15 cellular contexts compared by ENCODE assay signal in genomic region chr12:47205532-47206449, GRCh38.
DNase-seq lines count a peak whose midpoint lies in the region; ATAC-seq and TF ChIP-seq lines count a peak whose summit lies in the region.
"Had no signal": no experiment of that assay in that cellular context is flagged by ENCODE, and none has a peak within 500 bp of the region (broad histone marks: within the 10 kb centered on the region; RNA-seq: fewer than 3 reads in every experiment).

No MANE protein-coding gene starts in this region.

- no peak for TF ChIP-seq CTCF in dorsolateral prefrontal cortex (IDR thresholded peaks at IDR 0.05 in 54 of 56, conservative IDR thresholded peaks at IDR 0.05 in 2 of 56; ENCODE audit: low read depth in 1 of 56, partially characterized antibody in 56 of 56)
- no peak for TF ChIP-seq CTCF in upper lobe of left lung (IDR thresholded peaks at IDR 0.05)

- TF ChIP-seq POLR2A in upper lobe of left lung (IDR thresholded peaks at IDR 0.05): no peak

- peaks cover 82% of the 10 kb centered on the region for H3K4me1 ChIP-seq in CD4-positive, alpha-beta memory T cell (ENCODE audit: insufficient read depth, low read length)
- H3K4me1 ChIP-seq in naive thymus-derived CD4-positive, alpha-beta T cell (ENCODE audit: control insufficient read depth in 2 of 2, insufficient read depth in 2 of 2, low read length in 2 of 2): peaks cover 67 to 80% of the 10 kb centered on the region in 2 donors
- H3K4me1 ChIP-seq in upper lobe of left lung: peaks cover 9 to 23% (median 18%) of the 10 kb centered on the region in 4 donors

- POLR2A ChIA-PET in CD4-positive, alpha-beta memory T cell (lab: Charles Lee; ENCODE audit: partially characterized antibody): interaction anchor here (2.5 to 17.3 kb wide), 7 partner anchors 13 to 192 kb away, joined by 16 to 354 read pairs (median 29); partner anchors contain the start of genes AMIGO2 and PCED1B
- POLR2A ChIA-PET in naive thymus-derived CD4-positive, alpha-beta T cell (lab: Charles Lee): interaction anchor here (0.7 to 4.0 kb wide), 8 partner anchors 8 to 125 kb away, joined by 3 to 36 read pairs (median 14); partner anchors contain the start of genes AMIGO2 and PCED1B

- H3K9me3 ChIP-seq in CD4-positive, alpha-beta memory T cell (ENCODE audit: control insufficient read depth in 1 of 2, low read length in 2 of 2): no peaks in the 10 kb centered on the region
- no peaks in the 10 kb centered on the region for H3K9me3 ChIP-seq in naive thymus-derived CD4-positive, alpha-beta T cell (ENCODE audit: control insufficient read depth in 2 of 3, low read length in 3 of 3)
- H3K9me3 ChIP-seq in upper lobe of left lung: no peaks in the 10 kb centered on the region

- H3K27me3 Mint-ChIP-seq in CD4-positive, alpha-beta memory T cell: no peaks in the 10 kb centered on the region
- H3K27me3 Mint-ChIP-seq in IgD-negative memory B cell: no peaks in the 10 kb centered on the region
- H3K27me3 Mint-ChIP-seq in activated T-helper 17 cell treated with anti-CD3 and anti-CD28 coated beads, Interleukin-2, amount 50 U/mL, for 72 hours: no peaks in the 10 kb centered on the region
- H3K27me3 Mint-ChIP-seq in naive thymus-derived CD4-positive, alpha-beta T cell: no peaks in the 10 kb centered on the region

- H3K27ac Mint-ChIP-seq in CD4-positive, alpha-beta memory T cell: peak overlapping the region; percentile 87 to 96 (median 94)
- H3K27ac Mint-ChIP-seq in IgD-negative memory B cell: peak overlapping the region; percentile 91 to 95 (median 93)
- H3K27ac Mint-ChIP-seq in activated T-helper 17 cell treated with anti-CD3 and anti-CD28 coated beads, Interleukin-2, amount 50 U/mL, for 72 hours: peak overlapping the region; percentile 96
- peak overlapping the region; percentile 41 to 98 (median 93) for H3K27ac Mint-ChIP-seq in naive thymus-derived CD4-positive, alpha-beta T cell

- H3K36me3 Mint-ChIP-seq in CD4-positive, alpha-beta memory T cell: peaks cover 73 to 80% of the 10 kb centered on the region in 2 donors
- H3K36me3 Mint-ChIP-seq in IgD-negative memory B cell: peaks cover 2% of the 10 kb centered on the region
- peaks cover 77% of the 10 kb centered on the region for H3K36me3 Mint-ChIP-seq in activated T-helper 17 cell treated with anti-CD3 and anti-CD28 coated beads, Interleukin-2, amount 50 U/mL, for 72 hours (ENCODE audit: low read depth)
- H3K36me3 Mint-ChIP-seq in naive thymus-derived CD4-positive, alpha-beta T cell: peaks cover 16 to 63% (median 60%) of the 10 kb centered on the region in 5 donors

- peaks cover 0 to 3% (median 0%) of the 10 kb centered on the region in 8 donors for H3K9me3 Mint-ChIP-seq in CD4-positive, alpha-beta memory T cell
- no peaks in the 10 kb centered on the region for H3K9me3 Mint-ChIP-seq in IgD-negative memory B cell
- no peaks in the 10 kb centered on the region for H3K9me3 Mint-ChIP-seq in activated T-helper 17 cell treated with anti-CD3 and anti-CD28 coated beads, Interleukin-2, amount 50 U/mL, for 72 hours
- no peaks in the 10 kb centered on the region for H3K9me3 Mint-ChIP-seq in naive thymus-derived CD4-positive, alpha-beta T cell

- no peak for TF ChIP-seq EP300 in upper lobe of left lung (IDR thresholded peaks at IDR 0.05)

- intact Hi-C loops in CD4-positive, alpha-beta memory T cell (cut with micrococcal nuclease): loop anchor here (2.0 kb wide), 1 partner anchor 13 kb away; no protein-coding TSS in a partner anchor
- intact Hi-C loops in naive thymus-derived CD4-positive, alpha-beta T cell (cut with micrococcal nuclease): loop anchor here (2.0 kb wide), 2 partner anchors 13 to 15 kb away; no protein-coding TSS in a partner anchor
- intact Hi-C loops in dorsolateral prefrontal cortex (cut with DNase I): no loop called here

- peak overlapping the region; percentile 68 to 97 (median 82) for H3K4me3 Mint-ChIP-seq in CD4-positive, alpha-beta memory T cell
- peak overlapping the region; percentile 54 to 89 (median 86) for H3K4me3 Mint-ChIP-seq in IgD-negative memory B cell
- H3K4me3 Mint-ChIP-seq in activated T-helper 17 cell treated with anti-CD3 and anti-CD28 coated beads, Interleukin-2, amount 50 U/mL, for 72 hours: peak overlapping the region; percentile 88
- peak overlapping the region; percentile 60 to 99 (median 84) for H3K4me3 Mint-ChIP-seq in naive thymus-derived CD4-positive, alpha-beta T cell

- H3K27ac ChIP-seq in CD4-positive, alpha-beta memory T cell (ENCODE audit: low read depth, low read length): peak overlapping the region; percentile 60
- peak overlapping the region; percentile 76 for H3K27ac ChIP-seq in naive thymus-derived CD4-positive, alpha-beta T cell (ENCODE audit: low read depth, low read length)
- no peak overlapping the region for H3K27ac ChIP-seq in dorsolateral prefrontal cortex
- H3K27ac ChIP-seq in upper lobe of left lung: peak overlapping the region in 1 of 4 donors; percentile 61

- H3K27me3 ChIP-seq in CD4-positive, alpha-beta memory T cell (ENCODE audit: insufficient read depth, low read length): no peaks in the 10 kb centered on the region
- no peaks in the 10 kb centered on the region for H3K27me3 ChIP-seq in naive thymus-derived CD4-positive, alpha-beta T cell (ENCODE audit: control insufficient read depth in 2 of 2, insufficient read depth in 2 of 2, low read length in 2 of 2)
- no peaks in the 10 kb centered on the region for H3K27me3 ChIP-seq in dorsolateral prefrontal cortex
- no peaks in the 10 kb centered on the region for H3K27me3 ChIP-seq in upper lobe of left lung

- peaks cover 56% of the 10 kb centered on the region for H3K36me3 ChIP-seq in CD4-positive, alpha-beta memory T cell (ENCODE audit: insufficient read depth, low read length)
- peaks cover 26 to 42% (median 39%) of the 10 kb centered on the region in 3 experiments for H3K36me3 ChIP-seq in naive thymus-derived CD4-positive, alpha-beta T cell (ENCODE audit: control insufficient read depth in 2 of 3, insufficient read depth in 3 of 3, low read length in 3 of 3)
- H3K36me3 ChIP-seq in upper lobe of left lung: no peaks in the 10 kb centered on the region

- peak in 1 of 5 donors; percentile 58 for DNase-seq in CD4-positive, alpha-beta memory T cell
- DNase-seq in naive thymus-derived CD4-positive, alpha-beta T cell: peak in 1 of 9 donors; percentile 30
- DNase-seq in dorsolateral prefrontal cortex (no peak), upper lobe of left lung (no peak)
- DNase-seq: hypothalamus; KG1; NCI-H146; NCI-H446 treated with DMSO at 0.1 percent for 48 hours; stimulated activated CD4-positive, alpha-beta T cell treated with anti-CD3 and anti-CD28 coated beads, Interleukin-4, amount 100 ng/mL, for 1 hour; T-helper 9 cell had no signal

- peak; percentile 13 for ATAC-seq in activated T-helper 17 cell treated with anti-CD3 and anti-CD28 coated beads, Interleukin-2, amount 50 U/mL, for 72 hours (replicated peaks)
- no peak for ATAC-seq in naive thymus-derived CD4-positive, alpha-beta T cell
- no peak for ATAC-seq in GM21360 (IDR thresholded peaks at IDR 0.05; ENCODE audit: unreplicated experiment)
- ATAC-seq in upper lobe of left lung (ENCODE audit: low FRiP score in 2 of 2): no peak
- ATAC-seq: left lobe of liver, Panc1 had no signal

- H3K4me1 Mint-ChIP-seq in CD4-positive, alpha-beta memory T cell: peaks cover 65 to 88% (median 77%) of the 10 kb centered on the region in 4 donors
- peaks cover 59 to 65% (median 60%) of the 10 kb centered on the region in 3 donors for H3K4me1 Mint-ChIP-seq in IgD-negative memory B cell
- H3K4me1 Mint-ChIP-seq in activated T-helper 17 cell treated with anti-CD3 and anti-CD28 coated beads, Interleukin-2, amount 50 U/mL, for 72 hours: peaks cover 56% of the 10 kb centered on the region
- H3K4me1 Mint-ChIP-seq in naive thymus-derived CD4-positive, alpha-beta T cell: peaks cover 56 to 98% (median 77%) of the 10 kb centered on the region in 7 donors

- 74 to 76% methylated on average over 8 of the region's 8 CpGs for WGBS in upper lobe of left lung, 2 donors

- CTCF ChIA-PET in CD4-positive, alpha-beta memory T cell (lab: Charles Lee; ENCODE audit: partially characterized antibody): interaction anchor here (1.4 to 4.0 kb wide), 5 partner anchors 10 to 192 kb away, joined by 7 to 48 read pairs (median 22); partner anchors contain the start of genes AMIGO2 and PCED1B
- CTCF ChIA-PET in naive thymus-derived CD4-positive, alpha-beta T cell (lab: Charles Lee): interaction anchor here (1.0 kb wide), 1 partner anchor 172 kb away, joined by 3 read pairs; no protein-coding TSS in a partner anchor

- H3K4me3 ChIP-seq in CD4-positive, alpha-beta memory T cell (ENCODE audit: low read length in 2 of 2): no peak overlapping the region
- no peak overlapping the region for H3K4me3 ChIP-seq in naive thymus-derived CD4-positive, alpha-beta T cell (ENCODE audit: low read length)
- H3K4me3 ChIP-seq in dorsolateral prefrontal cortex (no peak overlapping the region), upper lobe of left lung (no peak overlapping the region)

Comparison
In these comparisons a context has a peak if more than half of its experiments do, and no peak if none do; other contexts are left out.
1. H3K27ac ChIP-seq: peak in CD4-positive, alpha-beta memory T cell (single experiment) and naive thymus-derived CD4-positive, alpha-beta T cell (single experiment); none in dorsolateral prefrontal cortex (0 of 59).
2. intact Hi-C loops: an anchor here in CD4-positive, alpha-beta memory T cell (2.0 kb wide) and naive thymus-derived CD4-positive, alpha-beta T cell (2.0 kb wide); none called in dorsolateral prefrontal cortex.
3. Peak in every context shown above with its lines, with median percentiles within 50 percentile points of each other: H3K27ac Mint-ChIP-seq and H3K4me3 Mint-ChIP-seq.